17 cellular contexts compared by ENCODE assay signal in genomic region chr4:63085091-63085490, GRCh38.
DNase-seq lines count a peak whose midpoint lies in the region; ATAC-seq and TF ChIP-seq lines count a peak whose summit lies in the region.
"Had no signal": no experiment of that assay in that cellular context is flagged by ENCODE, and none has a peak within 500 bp of the region (broad histone marks: within the 10 kb centered on the region; RNA-seq: fewer than 3 reads in every experiment).

No MANE protein-coding gene starts in this region.

- H3K27me3 Mint-ChIP-seq in MCF 10A (ENCODE audit: insufficient read depth, unreplicated experiment) (no peaks in the 10 kb centered on the region), chondrocyte (ENCODE audit: low read depth) (no peaks in the 10 kb centered on the region), Calu3 (ENCODE audit: unreplicated experiment) (no peaks in the 10 kb centered on the region)
- H3K27me3 Mint-ChIP-seq: CD4-positive, alpha-beta T cell had no signal

- no peaks in the 10 kb centered on the region for H3K4me1 ChIP-seq in breast epithelium
- H3K4me1 ChIP-seq in left ventricle myocardium inferior, result no peaks in the 10 kb centered on the region
- H3K4me1 ChIP-seq: A549, HAP-1 had no signal

- H3K4me3 Mint-ChIP-seq in MCF 10A (ENCODE audit: unreplicated experiment) (no peak overlapping the region), chondrocyte (ENCODE audit: unreplicated experiment) (no peak overlapping the region), Calu3 (ENCODE audit: low read depth, unreplicated experiment) (no peak overlapping the region)
- H3K4me3 Mint-ChIP-seq: CD4-positive, alpha-beta T cell had no signal

- H3K36me3 ChIP-seq in breast epithelium (no peaks in the 10 kb centered on the region), left ventricle myocardium inferior (no peaks in the 10 kb centered on the region)
- H3K36me3 ChIP-seq: HAP-1 had no signal

- no peaks in the 10 kb centered on the region for H3K4me1 Mint-ChIP-seq in MCF 10A (ENCODE audit: insufficient read depth, unreplicated experiment)
- H3K4me1 Mint-ChIP-seq in chondrocyte (ENCODE audit: low read depth), result peaks cover 21% of the 10 kb centered on the region
- H3K4me1 Mint-ChIP-seq in Calu3 (ENCODE audit: low read depth, unreplicated experiment), result no peaks in the 10 kb centered on the region

- CTCF ChIA-PET in MCF 10A (lab: Yijun Ruan, JAX) (interaction anchor here (0.7 kb wide), 1 partner anchor 1137 kb away, joined by 3 read pairs; no protein-coding TSS in a partner anchor), Calu3 (lab: Charles Lee) (no interaction called here)

- peaks cover 5% of the 10 kb centered on the region for H3K36me3 Mint-ChIP-seq in MCF 10A (ENCODE audit: insufficient read depth, unreplicated experiment)
- peaks cover 7% of the 10 kb centered on the region for H3K36me3 Mint-ChIP-seq in chondrocyte (ENCODE audit: low read depth)
- no peaks in the 10 kb centered on the region for H3K36me3 Mint-ChIP-seq in Calu3 (ENCODE audit: insufficient read depth, unreplicated experiment)

- peaks cover 0 to 7% of the 10 kb centered on the region in 2 donors for H3K9me3 ChIP-seq in breast epithelium
- peaks cover 8% of the 10 kb centered on the region for H3K9me3 ChIP-seq in left ventricle myocardium inferior (replicated peaks)
- H3K9me3 ChIP-seq: A549, HAP-1 had no signal

- H3K27me3 ChIP-seq in breast epithelium (no peaks in the 10 kb centered on the region), left ventricle myocardium inferior (ENCODE audit: low read depth) (no peaks in the 10 kb centered on the region)

- POLR2A ChIA-PET in MCF 10A (lab: Yijun Ruan, JAX), result no interaction called here

- H3K9me3 Mint-ChIP-seq in MCF 10A (ENCODE audit: unreplicated experiment) (no peaks in the 10 kb centered on the region), chondrocyte (ENCODE audit: low read depth) (peaks cover 5% of the 10 kb centered on the region), Calu3 (ENCODE audit: low read depth, unreplicated experiment) (no peaks in the 10 kb centered on the region)

- intact Hi-C loops in MCF 10A (cut with micrococcal nuclease), result no loop called here
- intact Hi-C loops in breast epithelium (cut with DNase I; ENCODE audit: low total_unique reads), result no loop called here
- intact Hi-C loops in Calu3 (cut with micrococcal nuclease; ENCODE audit: unreplicated experiment), result no loop called here
- intact Hi-C loops in left ventricle myocardium inferior (cut with micrococcal nuclease), result no loop called here

- ATAC-seq in HG02885 (IDR thresholded peaks at IDR 0.05; ENCODE audit: poor library complexity, unreplicated experiment), result no peak
- ATAC-seq: A549, GM12878 had no signal

- TF ChIP-seq CTCF in MCF 10A (IDR thresholded peaks at IDR 0.05; ENCODE audit: unreplicated experiment), result no peak
- TF ChIP-seq CTCF in breast epithelium (IDR thresholded peaks at IDR 0.05), result no peak
- no peak for TF ChIP-seq CTCF in chondrocyte (IDR thresholded peaks at IDR 0.05)
- no peak for TF ChIP-seq CTCF in Calu3 (IDR thresholded peaks at IDR 0.05; ENCODE audit: unreplicated experiment)
- TF ChIP-seq CTCF in left ventricle myocardium inferior (IDR thresholded peaks at IDR 0.05; ENCODE audit: borderline replicate concordance), result no peak

- peak; percentile 34 for DNase-seq in MCF 10A (ENCODE audit: unreplicated experiment)
- no peak for DNase-seq in breast epithelium (ENCODE audit: low spot score in 2 of 2)
- DNase-seq in RKO (ENCODE audit: low spot score), result peak; percentile 11
- DNase-seq in chondrocyte (ENCODE audit: low spot score), result no peak
- no peak for DNase-seq in Calu3
- no peak for DNase-seq in left ventricle myocardium inferior
- DNase-seq in NCI-H1092 (lab: John Stamatoyannopoulos, UW), result no peak
- DNase-seq: AML-193; CD4-positive, alpha-beta T cell; DMS79 treated with DMSO at 0.1 percent for 48 hours; GM23248 had no signal

- H3K27ac ChIP-seq in breast epithelium (no peak overlapping the region), left ventricle myocardium inferior (replicated peaks) (no peak overlapping the region)
- H3K27ac ChIP-seq: 22Rv1, A549, C4-2B, GM23248 had no signal

- H3K4me3 ChIP-seq in breast epithelium (no peak overlapping the region), left ventricle myocardium inferior (no peak overlapping the region)
- H3K4me3 ChIP-seq: A549, GM12878, GM23248, HAP-1 had no signal

- no peak for TF ChIP-seq POLR2A in breast epithelium (IDR thresholded peaks at IDR 0.05)

- no peak overlapping the region for H3K27ac Mint-ChIP-seq in MCF 10A (ENCODE audit: low read depth, unreplicated experiment)
- H3K27ac Mint-ChIP-seq in chondrocyte (ENCODE audit: unreplicated experiment), result peak overlapping the region; percentile 51
- H3K27ac Mint-ChIP-seq in Calu3 (ENCODE audit: unreplicated experiment), result no peak overlapping the region
- H3K27ac Mint-ChIP-seq: CD4-positive, alpha-beta T cell had no signal

- no TSS peak for BruUV-seq in MCF 10A (replicated peaks; lab: Mats Ljungman, UMichigan)
- no TSS peak for BruUV-seq in Calu3 (replicated peaks; lab: Mats Ljungman, UMichigan)

Comparison
In these comparisons a context has a peak if more than half of its experiments do, and no peak if none do; other contexts are left out.
1. DNase-seq: peak in MCF 10A (single experiment) and RKO (single experiment); none in breast epithelium (0 of 2), chondrocyte (single experiment), Calu3 (single experiment), left ventricle myocardium inferior (single experiment) and NCI-H1092 (single experiment).